ENCODE assay signal across 14 cellular contexts in the genomic region with DNA sequence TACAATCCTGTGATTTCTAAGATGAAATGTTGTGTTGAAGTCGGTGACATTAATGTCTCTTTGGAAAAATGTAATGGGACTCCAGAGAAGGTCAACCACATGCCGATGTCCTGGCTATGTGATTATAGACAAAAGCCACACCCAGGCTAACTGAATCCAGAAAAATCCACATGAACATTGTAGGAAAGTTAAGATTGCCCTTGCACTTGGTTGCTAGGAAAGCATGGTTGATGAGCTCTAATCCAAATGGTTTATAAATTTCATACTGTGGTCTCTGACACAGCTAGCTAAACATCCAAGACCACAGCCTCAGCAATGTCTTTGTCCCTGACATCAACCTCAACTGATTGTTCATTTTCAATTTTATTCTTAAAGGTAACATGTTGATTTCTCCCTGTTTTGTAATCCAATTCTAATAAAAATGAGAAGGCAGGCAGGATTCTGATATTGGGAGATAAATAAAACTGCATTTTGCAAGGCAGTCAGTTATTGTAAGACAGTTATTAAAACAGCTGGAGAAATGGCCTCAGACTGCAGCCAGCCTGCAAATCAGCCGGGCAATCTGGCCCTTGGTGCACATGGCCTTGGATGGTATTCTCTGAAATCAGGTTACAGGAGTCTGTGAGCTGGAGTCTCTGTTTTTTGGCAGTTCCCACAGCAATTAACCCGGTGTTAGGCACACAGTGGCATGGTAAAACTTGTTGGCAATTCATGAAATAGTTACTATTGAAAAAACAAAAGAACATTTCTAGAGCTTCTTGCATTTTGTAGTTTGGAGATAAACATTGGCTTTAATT.
A peak's percentile ranks its signal among the peaks of the same experiment; 100 is the strongest.
DNase-seq lines count a peak whose midpoint lies in the region; ATAC-seq and TF ChIP-seq lines count a peak whose summit lies in the region.
"Had no signal": no experiment of that assay in that cellular context is flagged by ENCODE, and none has a peak within 500 bp of the region (broad histone marks: within the 10 kb centered on the region; RNA-seq: fewer than 3 reads in every experiment).

No MANE protein-coding gene starts in this region.

- H3K36me3 ChIP-seq in esophagus muscularis mucosa, result peaks cover 0 to 4% (median 0%) of the 10 kb centered on the region in 4 donors

- no peak for TF ChIP-seq EP300 in esophagus muscularis mucosa (IDR thresholded peaks at IDR 0.05)

- peaks cover 89% of the 10 kb centered on the region for H3K4me1 Mint-ChIP-seq in osteocyte (ENCODE audit: unreplicated experiment)

- peaks cover 78 to 100% (median 96%) of the 10 kb centered on the region in 4 donors for H3K4me1 ChIP-seq in esophagus muscularis mucosa

- no peak overlapping the region for H3K4me3 ChIP-seq in AG10803 (ENCODE audit: low read length)
- H3K4me3 ChIP-seq in esophagus muscularis mucosa, result no peak overlapping the region
- H3K4me3 ChIP-seq: coronary artery had no signal

- no peak overlapping the region for H3K4me3 Mint-ChIP-seq in osteocyte (ENCODE audit: unreplicated experiment)
- H3K4me3 Mint-ChIP-seq: activated CD8-positive, alpha-beta T cell treated with anti-CD3 and anti-CD28 coated beads, Interleukin-2, amount 10 ng/mL, durations not matched to agents 7 days and 5 days; B cell had no signal

- no peaks in the 10 kb centered on the region for H3K27me3 ChIP-seq in esophagus muscularis mucosa

- no peaks in the 10 kb centered on the region for H3K9me3 Mint-ChIP-seq in osteocyte (ENCODE audit: unreplicated experiment)

- H3K9me3 ChIP-seq in esophagus muscularis mucosa, result no peaks in the 10 kb centered on the region

- H3K36me3 Mint-ChIP-seq in osteocyte (ENCODE audit: unreplicated experiment), result peaks cover 17% of the 10 kb centered on the region

- no peak for TF ChIP-seq POLR2A in esophagus muscularis mucosa (IDR thresholded peaks at IDR 0.05; ENCODE audit: low read depth)

- 58% methylated on average over 4 of the region's 4 CpGs for WGBS in esophagus muscularis mucosa

- no peak for TF ChIP-seq CTCF in AG10803 (conservative IDR thresholded peaks at IDR 0.05; ENCODE audit: low read length)
- no peak for TF ChIP-seq CTCF in esophagus muscularis mucosa (IDR thresholded peaks at IDR 0.05)
- TF ChIP-seq CTCF in osteocyte (IDR thresholded peaks at IDR 0.05), result no peak

- DNase-seq in AG10803 (ENCODE audit: low read depth), result peak; percentile 55
- DNase-seq in NCI-H69 (lab: John Stamatoyannopoulos, UW), result peak; percentile 6
- DNase-seq in esophagus muscularis mucosa (ENCODE audit: extremely low spot score), result no peak
- DNase-seq in osteocyte (ENCODE audit: extremely low spot score, unreplicated experiment), result no peak
- DNase-seq in SKM-1 treated with dmso at 0.1 percent for 144 hours (lab: John Stamatoyannopoulos, UW; ENCODE audit: unreplicated experiment), result no peak
- DNase-seq in activated gamma-delta T cell (lab: John Stamatoyannopoulos, UW), result no peak
- no peak for DNase-seq in germinal center (ENCODE audit: low spot score)
- DNase-seq: activated CD8-positive, alpha-beta T cell treated with anti-CD3 and anti-CD28 coated beads, Interleukin-2, amount 10 ng/mL, durations not matched to agents 7 days and 5 days; NCI-H187 treated with DMSO at 0.1 percent for 48 hours; NCI-H446 treated with DMSO at 0.1 percent for 48 hours; stimulated activated CD4-positive, alpha-beta T cell treated with anti-CD3 and anti-CD28 coated beads, Interleukin-15, amount 100 ng/mL, for 24 hours had no signal

- intact Hi-C loops in esophagus muscularis mucosa (cut with DNase I), result no loop called here

- ATAC-seq in HG02973 (IDR thresholded peaks at IDR 0.05; ENCODE audit: unreplicated experiment), result no peak
- ATAC-seq: activated CD8-positive, alpha-beta T cell treated with anti-CD3 and anti-CD28 coated beads, Interleukin-2, amount 10 ng/mL, durations not matched to agents 7 days and 5 days had no signal

- H3K27me3 Mint-ChIP-seq in osteocyte (ENCODE audit: unreplicated experiment), result no peaks in the 10 kb centered on the region

- peak overlapping the region; percentile 97 for H3K27ac Mint-ChIP-seq in osteocyte (ENCODE audit: unreplicated experiment)
- H3K27ac Mint-ChIP-seq: activated CD8-positive, alpha-beta T cell treated with anti-CD3 and anti-CD28 coated beads, Interleukin-2, amount 10 ng/mL, durations not matched to agents 7 days and 5 days; B cell had no signal

- peak overlapping the region; percentile 2 to 27 (median 4) for H3K27ac ChIP-seq in esophagus muscularis mucosa (replicated peaks in 1 of 4)
- H3K27ac ChIP-seq: coronary artery had no signal

Comparison
In these comparisons a context has a peak if more than half of its experiments do, and no peak if none do; other contexts are left out.
1. DNase-seq: peak in AG10803 (single experiment) and NCI-H69 (single experiment); none in esophagus muscularis mucosa (single experiment), osteocyte (single experiment), SKM-1 treated with dmso at 0.1 percent for 144 hours (single experiment), activated gamma-delta T cell (single experiment) and germinal center (single experiment).